16 cellular contexts compared by ENCODE assay signal in the genomic region with DNA sequence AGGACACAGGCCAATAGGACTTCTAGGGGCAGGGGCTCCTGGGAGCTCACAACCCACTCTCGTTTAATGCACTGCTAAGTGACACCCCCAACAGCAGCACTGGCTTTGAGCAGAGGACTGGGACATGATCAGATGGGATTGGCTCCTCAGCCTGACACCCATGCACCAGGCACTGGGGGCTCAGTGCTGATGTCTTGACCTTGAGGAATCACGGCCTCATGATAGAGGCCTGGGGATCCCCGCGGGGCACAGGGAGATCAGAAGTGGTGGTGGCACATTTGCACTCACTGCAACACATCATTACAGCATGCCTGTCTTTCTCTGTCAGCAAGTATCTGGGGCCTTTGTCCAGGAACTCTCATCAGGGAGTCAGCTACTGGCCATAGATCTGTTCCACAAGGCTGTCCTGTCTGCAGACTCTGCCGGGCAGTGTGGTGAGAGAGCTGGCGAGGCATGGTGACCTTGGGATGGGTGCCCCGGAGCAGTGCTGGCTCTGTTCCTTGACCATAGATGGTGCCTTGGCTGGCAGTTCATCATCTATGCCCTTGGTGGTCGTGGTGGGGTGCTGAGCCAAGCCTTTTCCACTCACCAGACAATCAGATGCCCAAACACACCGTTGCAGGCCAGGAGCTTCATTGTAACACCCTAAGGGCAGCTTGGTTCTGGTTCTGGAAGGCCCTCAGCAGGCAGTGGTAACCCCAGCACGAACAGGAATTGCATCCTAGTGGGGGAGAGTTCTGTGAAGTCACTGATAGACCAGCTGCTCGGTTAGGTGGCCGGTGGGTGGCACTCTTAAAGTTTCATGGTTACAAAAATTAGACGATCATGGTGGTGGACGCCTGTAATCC.
"Had no signal": no experiment of that assay in that cellular context is flagged by ENCODE, and none has a peak within 500 bp of the region (broad histone marks: within the 10 kb centered on the region; RNA-seq: fewer than 3 reads in every experiment).

No MANE protein-coding gene starts in this region.

- H3K27ac ChIP-seq: ascending aorta, esophagus squamous epithelium, tibial artery, uterus had no signal

- H3K27me3 ChIP-seq: ascending aorta, esophagus squamous epithelium, uterus had no signal

- H3K9me3 ChIP-seq: ascending aorta, esophagus squamous epithelium, tibial artery, uterus had no signal

- H3K4me3 ChIP-seq: ascending aorta, esophagus squamous epithelium, tibial artery, uterus had no signal

- H3K4me1 ChIP-seq: ascending aorta, esophagus squamous epithelium, tibial artery, uterus had no signal

- DNase-seq: activated CD4-positive, alpha-beta memory T cell treated with anti-CD3 and anti-CD28 coated beads, Interleukin-2, amount 10 ng/mL, durations not matched to agents 7 days and 5 days; activated CD4-positive, alpha-beta T cell treated with anti-CD3 and anti-CD28 coated beads for 48 hours; activated CD4-positive, CD25-positive, alpha-beta regulatory T cell; activated effector memory CD4-positive, alpha-beta T cell treated with anti-CD3 and anti-CD28 coated beads, Interleukin-2, amount 50 U/mL, for 16 hours; activated naive CD4-positive, alpha-beta T cell treated with anti-CD3 and anti-CD28 coated beads, Interleukin-2, amount 50 U/mL, for 16 hours; cerebellar nuclear complex; effector CD8-positive, alpha-beta T cell; esophagus squamous epithelium; hippocampal formation; midbrain; occipital lobe; stimulated activated naive CD4-positive, alpha-beta T cell; T1000; tibial artery; uterus had no signal

- H3K36me3 ChIP-seq: ascending aorta, esophagus squamous epithelium, tibial artery, uterus had no signal
